In genomic region chr1:980602-981395, GRCh38 we compare ENCODE assay signal across 2 cellular contexts.
TF ChIP-seq lines count a peak whose summit lies in the region.

No MANE protein-coding gene starts in this region.

TF ChIP-seq in H1, 55 proteins besides CTCF, POLR2A, EP300 and RAD21:
- TF ChIP-seq SRF (IDR thresholded peaks at IDR 0.05; ENCODE audit: low read depth, low read length) (no peak), RNF2 (IDR thresholded peaks at IDR 0.05; ENCODE audit: borderline replicate concordance, low read depth, low read length, missing control alignments, poor library complexity, severe bottlenecking) (no peak), EGR1 (IDR thresholded peaks at IDR 0.05; ENCODE audit: borderline replicate concordance, low read depth, low read length) (no peak), SP1 (IDR thresholded peaks at IDR 0.05; ENCODE audit: low read depth, low read length) (no peak)
- TF ChIP-seq, protein P1, sequence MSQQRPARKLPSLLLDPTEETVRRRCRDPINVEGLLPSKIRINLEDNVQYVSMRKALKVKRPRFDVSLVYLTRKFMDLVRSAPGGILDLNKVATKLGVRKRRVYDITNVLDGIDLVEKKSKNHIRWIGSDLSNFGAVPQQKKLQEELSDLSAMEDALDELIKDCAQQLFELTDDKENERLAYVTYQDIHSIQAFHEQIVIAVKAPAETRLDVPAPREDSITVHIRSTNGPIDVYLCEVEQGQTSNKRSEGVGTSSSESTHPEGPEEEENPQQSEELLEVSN (IDR thresholded peaks at IDR 0.05): no peak

TF ChIP-seq in WTC11, 78 proteins besides CTCF, POLR2A, EP300 and RAD21:
- TF ChIP-seq NR1H2 (CRISPR knock-in tag; IDR thresholded peaks at IDR 0.05): no peak
- TF ChIP-seq E2F4 (CRISPR knock-in tag; IDR thresholded peaks at IDR 0.05; ENCODE audit: borderline replicate concordance, low read depth): no peak
- no peak for TF ChIP-seq NFYB (CRISPR knock-in tag; conservative IDR thresholded peaks at IDR 0.05; ENCODE audit: low read depth)
- no peak for TF ChIP-seq ZNF317 (CRISPR knock-in tag; IDR thresholded peaks at IDR 0.05; ENCODE audit: borderline replicate concordance, low read depth)
- TF ChIP-seq ZBTB21 (CRISPR knock-in tag; IDR thresholded peaks at IDR 0.05; ENCODE audit: borderline replicate concordance): no peak
- TF ChIP-seq, protein P2, sequence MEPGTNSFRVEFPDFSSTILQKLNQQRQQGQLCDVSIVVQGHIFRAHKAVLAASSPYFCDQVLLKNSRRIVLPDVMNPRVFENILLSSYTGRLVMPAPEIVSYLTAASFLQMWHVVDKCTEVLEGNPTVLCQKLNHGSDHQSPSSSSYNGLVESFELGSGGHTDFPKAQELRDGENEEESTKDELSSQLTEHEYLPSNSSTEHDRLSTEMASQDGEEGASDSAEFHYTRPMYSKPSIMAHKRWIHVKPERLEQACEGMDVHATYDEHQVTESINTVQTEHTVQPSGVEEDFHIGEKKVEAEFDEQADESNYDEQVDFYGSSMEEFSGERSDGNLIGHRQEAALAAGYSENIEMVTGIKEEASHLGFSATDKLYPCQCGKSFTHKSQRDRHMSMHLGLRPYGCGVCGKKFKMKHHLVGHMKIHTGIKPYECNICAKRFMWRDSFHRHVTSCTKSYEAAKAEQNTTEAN (CRISPR knock-in tag; IDR thresholded peaks at IDR 0.05): no peak
- no peak for TF ChIP-seq ZNF423 (CRISPR knock-in tag; IDR thresholded peaks at IDR 0.05)
- TF ChIP-seq, protein P3, sequence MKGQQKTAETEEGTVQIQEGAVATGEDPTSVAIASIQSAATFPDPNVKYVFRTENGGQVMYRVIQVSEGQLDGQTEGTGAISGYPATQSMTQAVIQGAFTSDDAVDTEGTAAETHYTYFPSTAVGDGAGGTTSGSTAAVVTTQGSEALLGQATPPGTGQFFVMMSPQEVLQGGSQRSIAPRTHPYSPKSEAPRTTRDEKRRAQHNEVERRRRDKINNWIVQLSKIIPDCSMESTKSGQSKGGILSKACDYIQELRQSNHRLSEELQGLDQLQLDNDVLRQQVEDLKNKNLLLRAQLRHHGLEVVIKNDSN (CRISPR knock-in tag; IDR thresholded peaks at IDR 0.05): no peak
- TF ChIP-seq, protein P4, sequence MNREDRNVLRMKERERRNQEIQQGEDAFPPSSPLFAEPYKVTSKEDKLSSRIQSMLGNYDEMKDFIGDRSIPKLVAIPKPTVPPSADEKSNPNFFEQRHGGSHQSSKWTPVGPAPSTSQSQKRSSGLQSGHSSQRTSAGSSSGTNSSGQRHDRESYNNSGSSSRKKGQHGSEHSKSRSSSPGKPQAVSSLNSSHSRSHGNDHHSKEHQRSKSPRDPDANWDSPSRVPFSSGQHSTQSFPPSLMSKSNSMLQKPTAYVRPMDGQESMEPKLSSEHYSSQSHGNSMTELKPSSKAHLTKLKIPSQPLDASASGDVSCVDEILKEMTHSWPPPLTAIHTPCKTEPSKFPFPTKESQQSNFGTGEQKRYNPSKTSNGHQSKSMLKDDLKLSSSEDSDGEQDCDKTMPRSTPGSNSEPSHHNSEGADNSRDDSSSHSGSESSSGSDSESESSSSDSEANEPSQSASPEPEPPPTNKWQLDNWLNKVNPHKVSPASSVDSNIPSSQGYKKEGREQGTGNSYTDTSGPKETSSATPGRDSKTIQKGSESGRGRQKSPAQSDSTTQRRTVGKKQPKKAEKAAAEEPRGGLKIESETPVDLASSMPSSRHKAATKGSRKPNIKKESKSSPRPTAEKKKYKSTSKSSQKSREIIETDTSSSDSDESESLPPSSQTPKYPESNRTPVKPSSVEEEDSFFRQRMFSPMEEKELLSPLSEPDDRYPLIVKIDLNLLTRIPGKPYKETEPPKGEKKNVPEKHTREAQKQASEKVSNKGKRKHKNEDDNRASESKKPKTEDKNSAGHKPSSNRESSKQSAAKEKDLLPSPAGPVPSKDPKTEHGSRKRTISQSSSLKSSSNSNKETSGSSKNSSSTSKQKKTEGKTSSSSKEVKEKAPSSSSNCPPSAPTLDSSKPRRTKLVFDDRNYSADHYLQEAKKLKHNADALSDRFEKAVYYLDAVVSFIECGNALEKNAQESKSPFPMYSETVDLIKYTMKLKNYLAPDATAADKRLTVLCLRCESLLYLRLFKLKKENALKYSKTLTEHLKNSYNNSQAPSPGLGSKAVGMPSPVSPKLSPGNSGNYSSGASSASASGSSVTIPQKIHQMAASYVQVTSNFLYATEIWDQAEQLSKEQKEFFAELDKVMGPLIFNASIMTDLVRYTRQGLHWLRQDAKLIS (CRISPR knock-in tag; IDR thresholded peaks at IDR 0.05; ENCODE audit: borderline replicate concordance): no peak
- TF ChIP-seq, protein P5, sequence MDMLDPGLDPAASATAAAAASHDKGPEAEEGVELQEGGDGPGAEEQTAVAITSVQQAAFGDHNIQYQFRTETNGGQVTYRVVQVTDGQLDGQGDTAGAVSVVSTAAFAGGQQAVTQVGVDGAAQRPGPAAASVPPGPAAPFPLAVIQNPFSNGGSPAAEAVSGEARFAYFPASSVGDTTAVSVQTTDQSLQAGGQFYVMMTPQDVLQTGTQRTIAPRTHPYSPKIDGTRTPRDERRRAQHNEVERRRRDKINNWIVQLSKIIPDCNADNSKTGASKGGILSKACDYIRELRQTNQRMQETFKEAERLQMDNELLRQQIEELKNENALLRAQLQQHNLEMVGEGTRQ (CRISPR knock-in tag; IDR thresholded peaks at IDR 0.05): no peak
